Comparison of ENCODE assay signal across 18 cellular contexts in the genomic region with DNA sequence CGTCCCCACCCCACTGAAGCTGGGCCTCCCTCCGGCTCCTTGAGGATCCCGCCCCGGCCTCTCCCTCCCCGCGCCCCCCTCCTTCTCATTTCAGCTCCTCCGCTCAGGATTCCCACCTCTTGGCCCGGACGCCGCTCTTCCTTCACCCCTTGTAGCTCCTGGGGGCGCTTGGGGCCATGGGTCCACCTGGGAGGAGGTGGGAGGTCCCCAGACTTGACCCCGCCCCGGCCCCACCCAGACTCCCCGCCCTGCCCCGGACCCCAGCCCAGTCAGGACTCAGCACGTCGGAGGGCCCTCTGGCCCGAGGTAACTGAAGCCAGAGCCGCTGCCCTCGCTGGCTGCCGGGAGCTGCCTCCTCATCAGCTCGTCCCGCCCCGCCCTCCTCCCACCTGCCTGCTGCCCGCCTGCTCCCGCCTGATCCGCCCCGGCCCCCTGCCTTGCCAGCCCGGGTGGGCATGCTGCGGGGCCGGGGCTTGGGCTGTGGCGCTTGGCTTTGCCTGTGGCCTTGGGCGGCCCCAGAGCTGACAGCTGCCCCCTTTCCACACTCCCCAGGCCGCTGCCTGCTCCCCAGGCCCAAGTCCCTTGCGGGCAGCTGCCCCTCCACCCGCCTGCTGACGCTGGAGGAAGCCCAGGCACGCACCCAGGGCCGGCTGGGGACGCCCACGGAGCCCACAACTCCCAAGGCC. TPM values are rescaled to one million over a fixed set of nuclear protein-coding genes. Genes with fewer than 3 reads are reported as not detected.
DNase-seq lines count a peak whose midpoint lies in the region; ATAC-seq, FAIRE-seq and TF ChIP-seq lines count a peak whose summit lies in the region.
"Had no signal": no experiment of that assay in that cellular context is flagged by ENCODE, and none has a peak within 500 bp of the region (broad histone marks: within the 10 kb centered on the region; RNA-seq: fewer than 3 reads in every experiment).

No MANE protein-coding gene starts in this region.

- no peak overlapping the region for H4K91ac ChIP-seq in trophoblast cell (ENCODE audit: low read depth, low read length)

- peaks cover 7% of the 10 kb centered on the region for H3K4me1 Mint-ChIP-seq in endodermal cell

- peak overlapping the region; percentile 49 for H3K4me3 Mint-ChIP-seq in endodermal cell

- ATAC-seq in GM18498 (IDR thresholded peaks at IDR 0.05; ENCODE audit: unreplicated experiment), result no peak

- H3K36me3 Mint-ChIP-seq in endodermal cell (ENCODE audit: low read depth), result no peaks in the 10 kb centered on the region

- H2BK5ac ChIP-seq in trophoblast cell (ENCODE audit: low read depth, low read length, poor library complexity), result no peak overlapping the region

- H3K27ac ChIP-seq in endodermal cell (ENCODE audit: low read depth, low read length) (no peak overlapping the region), trophoblast cell (ENCODE audit: low read depth, low read length) (no peak overlapping the region), kidney (ENCODE audit: low read depth in 2 of 2, low read length in 2 of 2) (no peak overlapping the region)
- H3K27ac ChIP-seq: 22Rv1, GM23248 had no signal

- no peak overlapping the region for H2BK120ac ChIP-seq in trophoblast cell (ENCODE audit: insufficient read depth, low read length, poor library complexity)

- H2AK5ac ChIP-seq in trophoblast cell (ENCODE audit: low read length), result no peak overlapping the region

- H3K79me1 ChIP-seq in trophoblast cell (ENCODE audit: low read length), result no peaks in the 10 kb centered on the region

- H4K8ac ChIP-seq in trophoblast cell (ENCODE audit: low read depth, low read length), result no peak overlapping the region

- no peaks in the 10 kb centered on the region for H3K79me2 ChIP-seq in trophoblast cell (ENCODE audit: control insufficient read depth, insufficient read depth, low read length, poor library complexity)

- peaks cover 3% of the 10 kb centered on the region for H3K27me3 Mint-ChIP-seq in endodermal cell (ENCODE audit: insufficient read depth)

- DNase-seq in NCI-H748 (lab: John Stamatoyannopoulos, UW; ENCODE audit: unreplicated experiment), result peak; percentile 33
- no peak for DNase-seq in NCI-H748 treated with DMSO at 0.1 percent for 48 hours (lab: John Stamatoyannopoulos, UW)
- DNase-seq in endodermal cell, result peak; percentile 97
- DNase-seq in iPS-NIHi11 (ENCODE audit: low spot score), result peak; percentile 93
- DNase-seq in trophoblast cell, result no peak
- DNase-seq in activated effector memory CD4-positive, alpha-beta T cell treated with anti-CD3 and anti-CD28 coated beads, Interleukin-2, amount 50 U/mL, for 16 hours, result no peak
- no peak for DNase-seq in kidney
- DNase-seq: C1 segment of cervical spinal cord, COR-L47, DMS153, GM23248, IMR-90, NCI-H1436, NCI-H2029 treated with DMSO at 0.1 percent for 48 hours, NCI-H524 had no signal

- no peaks in the 10 kb centered on the region for H3K9me3 Mint-ChIP-seq in endodermal cell

- WGBS in endodermal cell (ENCODE audit: insufficient coverage in 1 of 2, insufficient read length in 1 of 2), 2 experiments, result 22 to 63% methylated on average over 6 to 41 of the region's 41 CpGs
- no CpG with 5 or more reads among the region's 41 CpGs for WGBS in trophoblast cell (ENCODE audit: extremely low coverage, insufficient coverage, insufficient read length)

- H3K9me3 ChIP-seq in endodermal cell (ENCODE audit: control insufficient read depth, low read length) (no peaks in the 10 kb centered on the region), trophoblast cell (ENCODE audit: insufficient read depth, low read depth, low read length) (peaks cover 5% of the 10 kb centered on the region), kidney (ENCODE audit: control insufficient read depth in 1 of 2, low read length in 2 of 2) (no peaks in the 10 kb centered on the region)

- FAIRE-seq in kidney (lab: Jason Lieb, UNC), result no peak
- FAIRE-seq: GM12878 had no signal

- no peak overlapping the region for H4K12ac ChIP-seq in trophoblast cell (ENCODE audit: low read depth, low read length)

- H3K14ac ChIP-seq in trophoblast cell (ENCODE audit: low read length), result no peak overlapping the region

- no peak overlapping the region for H3K4me3 ChIP-seq in endodermal cell (ENCODE audit: low read length)
- peak overlapping the region; percentile 23 for H3K4me3 ChIP-seq in trophoblast cell (ENCODE audit: low read depth, low read length)
- no peak overlapping the region for H3K4me3 ChIP-seq in kidney (ENCODE audit: low read length in 2 of 2)
- H3K4me3 ChIP-seq: GM12878, GM23248 had no signal

- H3K4me2 ChIP-seq in trophoblast cell (ENCODE audit: low read length), result peak overlapping the region; percentile 13

- no peak overlapping the region for H3K27ac Mint-ChIP-seq in endodermal cell

- no peak overlapping the region for H3K4ac ChIP-seq in trophoblast cell (ENCODE audit: low read depth, low read length)

- no peak overlapping the region for H3K18ac ChIP-seq in trophoblast cell (ENCODE audit: low read length)

- H2AFZ ChIP-seq in trophoblast cell (ENCODE audit: insufficient read depth, low read length, poor library complexity), result no peak overlapping the region
- H2AFZ ChIP-seq: GM23248 had no signal

- no peaks in the 10 kb centered on the region for H3K36me3 ChIP-seq in endodermal cell (ENCODE audit: control insufficient read depth, insufficient read depth, low read length)
- peaks cover 11 to 15% of the 10 kb centered on the region in 2 experiments for H3K36me3 ChIP-seq in trophoblast cell (ENCODE audit: control insufficient read depth in 1 of 2, insufficient read depth in 2 of 2, low read length in 2 of 2)
- H3K36me3 ChIP-seq in kidney (ENCODE audit: control insufficient read depth in 1 of 2, insufficient read depth in 2 of 2, low read length in 2 of 2), result no peaks in the 10 kb centered on the region

- H3K4me1 ChIP-seq in endodermal cell (ENCODE audit: control insufficient read depth, insufficient read depth, low read length) (no peaks in the 10 kb centered on the region), trophoblast cell (ENCODE audit: control insufficient read depth in 1 of 2, insufficient read depth in 2 of 2, low read length in 2 of 2) (peaks cover 0 to 5% of the 10 kb centered on the region in 2 experiments), kidney (ENCODE audit: control insufficient read depth in 1 of 2, insufficient read depth in 1 of 2, low read depth in 1 of 2, low read length in 2 of 2) (no peaks in the 10 kb centered on the region)

- H2BK12ac ChIP-seq in trophoblast cell (ENCODE audit: low read length), result no peak overlapping the region

- intact Hi-C loops in kidney (cut with DNase I), result no loop called here

- H3K27me3 ChIP-seq in endodermal cell (ENCODE audit: control insufficient read depth, insufficient read depth, low read length, poor library complexity, severe bottlenecking) (no peaks in the 10 kb centered on the region), trophoblast cell (ENCODE audit: insufficient read depth, low read length) (no peaks in the 10 kb centered on the region)

- H3K23ac ChIP-seq in trophoblast cell (ENCODE audit: low read length), result no peak overlapping the region

- TF ChIP-seq CTCF in endodermal cell (conservative IDR thresholded peaks at IDR 0.05) (no peak), kidney (IDR thresholded peaks at IDR 0.05; ENCODE audit: borderline replicate concordance, extremely low read depth, insufficient read depth) (no peak)

- H3K9ac ChIP-seq in endodermal cell (ENCODE audit: extremely low read depth, low read length, poor library complexity, severe bottlenecking), result no peak overlapping the region
- no peak overlapping the region for H3K9ac ChIP-seq in trophoblast cell (ENCODE audit: low read length)
- no peak overlapping the region for H3K9ac ChIP-seq in kidney (ENCODE audit: low read length in 2 of 2)
- H3K9ac ChIP-seq: GM23248 had no signal

RNA-seq across cellular contexts. Expression of a gene that starts 9.2 kb away (rescaled TPM):
- total RNA-seq in endodermal cell (10 to 100 TPM; 12.7 to 15.0 TPM), kidney (18.5 TPM)
- 82.2 TPM for polyA plus RNA-seq in endodermal cell (2013, experiment 1 of 2)
- 59.5 TPM for polyA plus RNA-seq in endodermal cell (2013, experiment 2 of 2)
- 12.8 and 12.9 TPM in 2 replicates for polyA plus RNA-seq in trophoblast cell (2013)
- 5.6 TPM for polyA plus RNA-seq in kidney (ENCODE audit: insufficient read depth, low read depth, low replicate concordance)

RNA-seq across cellular contexts. Expression of a gene that starts 26.6 kb away (rescaled TPM):
- total RNA-seq in endodermal cell (10 to 100 TPM; 37.8 to 45.4 TPM), kidney (34.9 TPM)
- 37.0 TPM for polyA plus RNA-seq in endodermal cell (2013, experiment 1 of 2)
- 34.6 TPM for polyA plus RNA-seq in endodermal cell (2013, experiment 2 of 2)
- 32.8 and 34.5 TPM in 2 replicates for polyA plus RNA-seq in trophoblast cell (2013)
- 2.8 TPM for polyA plus RNA-seq in kidney (ENCODE audit: insufficient read depth, low read depth, low replicate concordance)

RNA-seq across cellular contexts. Expression of a gene that starts 27.7 kb away (rescaled TPM):
- under 1 TPM; 0.33 to 0.90 TPM for total RNA-seq in endodermal cell
- polyA plus RNA-seq in endodermal cell (2013, experiment 1 of 2), result 0.36 TPM
- polyA plus RNA-seq in endodermal cell (2013, experiment 2 of 2), result 0.62 TPM
- 6.1 and 6.9 TPM in 2 replicates for polyA plus RNA-seq in trophoblast cell (2013)
- total RNA-seq in kidney, result 64.3 TPM
- 53.1 TPM for polyA plus RNA-seq in kidney (ENCODE audit: insufficient read depth, low read depth, low replicate concordance)

RNA-seq across cellular contexts. Expression of a gene that starts 28.1 kb away (rescaled TPM):
- total RNA-seq in endodermal cell, result 1 to 10 TPM; 1.0 to 1.5 TPM
- 0.50 TPM for polyA plus RNA-seq in endodermal cell (2013, experiment 1 of 2)
- not detected for polyA plus RNA-seq in endodermal cell (2013, experiment 2 of 2)
- polyA plus RNA-seq in trophoblast cell (2013), result not detected in 2 replicates
- total RNA-seq in kidney, result 9.0 TPM
- 409 TPM for polyA plus RNA-seq in kidney (ENCODE audit: insufficient read depth, low read depth, low replicate concordance)
- total RNA-seq: GM12878, GM23248, IMR-90 had no signal
- polyA plus RNA-seq: GM23248, IMR-90 had no signal

RNA-seq across cellular contexts. Expression of a gene that starts 36.2 kb away (rescaled TPM):
- 1 to 10 TPM; 6.6 to 7.6 TPM for total RNA-seq in endodermal cell
- 11.6 TPM for polyA plus RNA-seq in endodermal cell (2013, experiment 1 of 2)
- polyA plus RNA-seq in endodermal cell (2013, experiment 2 of 2), result 10.4 TPM
- polyA plus RNA-seq in trophoblast cell (2013), result 32.8 and 34.2 TPM in 2 replicates
- 11.2 TPM for total RNA-seq in kidney
- 11.4 TPM for polyA plus RNA-seq in kidney (ENCODE audit: insufficient read depth, low read depth, low replicate concordance)

Comparison
In these comparisons a context has a peak if more than half of its experiments do, and no peak if none do; other contexts are left out.
1. DNase-seq: peak in NCI-H748 (single experiment), endodermal cell (single experiment) and iPS-NIHi11 (single experiment); none in NCI-H748 treated with DMSO at 0.1 percent for 48 hours (single experiment), trophoblast cell (0 of 2), activated effector memory CD4-positive, alpha-beta T cell treated with anti-CD3 and anti-CD28 coated beads, Interleukin-2, amount 50 U/mL, for 16 hours (single experiment) and kidney (single experiment).
2. RNA of a gene that starts 27.7 kb away (total RNA-seq): 64.3 TPM in kidney (single experiment); 0.33 to 0.90 TPM in endodermal cell; every median in the first group is over 10 times any median in the second.